In the genomic region with DNA sequence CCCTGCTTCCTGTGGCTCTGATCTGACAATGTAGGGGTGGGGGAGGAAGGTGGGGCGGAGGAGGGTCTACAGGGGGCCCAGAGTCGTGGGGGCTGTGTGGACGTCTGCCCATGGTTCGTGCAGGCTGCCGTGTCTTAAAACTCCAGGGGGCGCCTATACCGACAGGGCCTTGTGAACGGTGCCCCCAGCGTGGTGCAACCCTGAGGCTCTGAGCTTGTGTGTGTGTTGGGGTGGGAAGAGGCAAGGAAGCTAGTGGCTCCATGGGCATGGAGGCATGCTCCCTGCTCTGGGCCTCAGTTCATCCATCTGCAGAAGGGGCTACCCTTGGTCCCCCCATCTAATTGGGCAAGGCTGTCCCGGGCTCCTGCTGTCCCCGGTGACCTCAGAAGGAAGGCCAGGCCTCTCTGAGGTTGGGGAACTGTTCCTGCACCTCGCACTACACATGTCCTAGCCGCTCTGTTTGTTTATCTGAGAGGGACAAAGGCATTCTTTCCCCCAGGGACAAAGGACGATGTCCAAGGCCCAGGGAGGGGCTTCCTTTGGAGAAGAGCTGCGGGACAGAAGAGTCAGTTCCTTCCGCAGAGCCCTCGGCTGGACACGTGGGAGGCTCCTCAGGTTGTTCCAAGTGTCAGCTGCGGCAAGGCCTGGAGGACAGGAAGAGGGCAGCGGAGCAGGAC, we compare ENCODE assay signal across 12 cellular contexts. TPM values are rescaled to one million over a fixed set of nuclear protein-coding genes. Genes with fewer than 3 reads are reported as not detected.
DNase-seq lines count a peak whose midpoint lies in the region; ATAC-seq, FAIRE-seq and TF ChIP-seq lines count a peak whose summit lies in the region.
"Had no signal": no experiment of that assay in that cellular context is flagged by ENCODE, and none has a peak within 500 bp of the region (broad histone marks: within the 10 kb centered on the region; RNA-seq: fewer than 3 reads in every experiment).

No MANE protein-coding gene starts in this region.

- H3K36me3 ChIP-seq in heart left ventricle (peaks cover 0 to 5% (median 0%) of the 10 kb centered on the region in 9 donors), hepatocyte (replicated peaks; ENCODE audit: insufficient read depth, low read depth) (no peaks in the 10 kb centered on the region)
- H3K36me3 ChIP-seq: BLaER1 had no signal

- no peaks in the 10 kb centered on the region for H3K9me2 ChIP-seq in hepatocyte (replicated peaks; ENCODE audit: insufficient read depth)

- H3K27ac ChIP-seq in heart left ventricle (peak overlapping the region in 11 of 12 donors; percentile 17 to 72 (median 62)), hepatocyte (no peak overlapping the region)
- H3K27ac ChIP-seq: BLaER1, RWPE1 had no signal

- peaks cover 6 to 48% (median 30%) of the 10 kb centered on the region in 12 donors for H3K4me1 ChIP-seq in heart left ventricle
- no peaks in the 10 kb centered on the region for H3K4me1 ChIP-seq in hepatocyte (ENCODE audit: insufficient read depth)

- no peaks in the 10 kb centered on the region for H4K20me1 ChIP-seq in hepatocyte (ENCODE audit: insufficient read depth, poor library complexity, severe bottlenecking)
- H4K20me1 ChIP-seq: BLaER1 had no signal

- TF ChIP-seq POLR2A in heart left ventricle (IDR thresholded peaks at IDR 0.05): no peak

- peaks cover 0 to 14% (median 0%) of the 10 kb centered on the region in 9 donors for H3K27me3 ChIP-seq in heart left ventricle
- H3K27me3 ChIP-seq in hepatocyte: peaks cover 7% of the 10 kb centered on the region
- H3K27me3 ChIP-seq: BLaER1 had no signal

- peak in 4 of 5 donors; percentile 56 to 69 (median 60) for DNase-seq in heart left ventricle
- DNase-seq in cardiac septum (ENCODE audit: low spot score): no peak
- peak; percentile 8 for DNase-seq in hepatocyte (ENCODE audit: low spot score)
- DNase-seq in urothelium cell line (ENCODE audit: low spot score): peak; percentile 23
- DNase-seq: activated CD4-positive, alpha-beta T cell treated with anti-CD3 and anti-CD28 coated beads, Interleukin-2, amount 50 U/mL, for 4 hours; NCI-H1105 had no signal

- H3K4me3 ChIP-seq in heart left ventricle (no peak overlapping the region), hepatocyte (no peak overlapping the region)
- H3K4me3 ChIP-seq: BLaER1 had no signal

- H3K9me3 ChIP-seq in heart left ventricle (no peaks in the 10 kb centered on the region), hepatocyte (ENCODE audit: low read depth) (no peaks in the 10 kb centered on the region)
- H3K9me3 ChIP-seq: BLaER1 had no signal

- no peak overlapping the region for H2AFZ ChIP-seq in hepatocyte

- peak; percentile 75 for FAIRE-seq in urothelium cell line (lab: Jason Lieb, UNC)

- 36 to 48% (median 43%) methylated on average over 11 to 20 of the region's 20 CpGs for WGBS in heart left ventricle, 4 donors
- WGBS in hepatocyte (ENCODE audit: low lambda C conversion rate, missing lambda C conversion rate): 54% methylated on average over 20 of the region's 20 CpGs

- no peaks in the 10 kb centered on the region for H3K79me2 ChIP-seq in hepatocyte

- intact Hi-C loops in heart left ventricle (cut with DNase I): no loop called here
- intact Hi-C loops in cardiac septum (cut with DNase I): no loop called here

- ATAC-seq in heart left ventricle (peak; percentile 66 to 87 (median 70)), HG02678 (IDR thresholded peaks at IDR 0.05; ENCODE audit: unreplicated experiment) (no peak), GM21825 (IDR thresholded peaks at IDR 0.05; ENCODE audit: unreplicated experiment) (no peak), GM18909 (IDR thresholded peaks at IDR 0.05; ENCODE audit: poor library complexity, unreplicated experiment) (no peak)

- H3K4me2 ChIP-seq in hepatocyte: no peak overlapping the region
- H3K4me2 ChIP-seq: BLaER1 had no signal

- TF ChIP-seq CTCF in heart left ventricle (IDR thresholded peaks at IDR 0.05) (peak in 3 of 12 donors; percentile 6 to 14 (median 13)), hepatocyte (IDR thresholded peaks at IDR 0.05; ENCODE audit: poor library complexity) (no peak)

TF ChIP-seq in PFSK-1, 5 proteins besides CTCF, POLR2A, EP300 and RAD21:
- TF ChIP-seq TAF1 (IDR thresholded peaks at IDR 0.05; ENCODE audit: borderline replicate concordance, insufficient read depth, low read length): no peak
- peak; percentile 39; the same call in 1 of the 2 replicates for TF ChIP-seq SIN3A (IDR thresholded peaks at IDR 0.05; ENCODE audit: borderline replicate concordance, insufficient read depth, low read length)

RNA-seq across cellular contexts. Expression of gene CA4, which starts 13.5 kb away (rescaled TPM):
- total RNA-seq in heart left ventricle (10 to 100 TPM; 12.4 to 20.4 (median 17.1) TPM), cardiac septum (3.7 TPM), hepatocyte (1.2 and 1.9 TPM in 2 replicates)
- polyA plus RNA-seq in heart left ventricle (10 to 100 TPM; 21.0 to 54.0 TPM), hepatocyte (6.1 and 9.8 TPM in 2 replicates)
- polyA plus RNA-seq in PFSK-1 (2012; ENCODE audit: insufficient read length, low read depth): not detected

Comparison
In these comparisons a context has a peak if more than half of its experiments do, and no peak if none do; other contexts are left out.
1. ATAC-seq: peak in heart left ventricle (4 of 4); none in HG02678 (single experiment), GM21825 (single experiment) and GM18909 (single experiment).